ENCODE assay signal across 15 cellular contexts in genomic region chr11:100849009-100849913, GRCh38.
DNase-seq lines count a peak whose midpoint lies in the region; ATAC-seq and TF ChIP-seq lines count a peak whose summit lies in the region.
"Had no signal": no experiment of that assay in that cellular context is flagged by ENCODE, and none has a peak within 500 bp of the region (broad histone marks: within the 10 kb centered on the region; RNA-seq: fewer than 3 reads in every experiment).

No MANE protein-coding gene starts in this region.

- in situ Hi-C loops in transverse colon (cut with MboI; ENCODE audit: low pct_ligation_motif_present in 1 of 4, low pct_unique_long_range_greater_than_20kb in 1 of 4, low sequenced_read_pairs in 3 of 4), result no loop called here

- peak; percentile 25 for DNase-seq in DMS53 (lab: John Stamatoyannopoulos, UW)
- DNase-seq in DMS53 treated with DMSO at 0.1 percent for 48 hours (lab: John Stamatoyannopoulos, UW; ENCODE audit: unreplicated experiment), result no peak
- no peak for DNase-seq in coronary artery (ENCODE audit: low spot score)
- DNase-seq in lower lobe of right lung, result no peak
- no peak for DNase-seq in vagina (ENCODE audit: extremely low spot score in 2 of 2)
- DNase-seq in OCI-M1 (lab: John Stamatoyannopoulos, UW), result no peak
- no peak for DNase-seq in transverse colon
- DNase-seq: activated CD4-positive, alpha-beta T cell treated with anti-CD3 and anti-CD28 coated beads, Interleukin-2, amount 10 ng/mL, durations not matched to agents 24 days and 14 days; activated naive CD4-positive, alpha-beta T cell treated with Interleukin-2 at 50 U/mL for 16 hours; effector memory CD8-positive, alpha-beta T cell; NCI-H2107; ovary had no signal

- TF ChIP-seq CTCF in coronary artery (IDR thresholded peaks at IDR 0.05), result no peak
- no peak for TF ChIP-seq CTCF in lower lobe of right lung (IDR thresholded peaks at IDR 0.05)
- TF ChIP-seq CTCF in vagina (IDR thresholded peaks at IDR 0.05), result no peak
- no peak for TF ChIP-seq CTCF in transverse colon (IDR thresholded peaks at IDR 0.05)

- WGBS in transverse colon (ENCODE audit: low coverage in 1 of 2), 2 donors, result 16 to 22% methylated on average over 4 of the region's 4 CpGs

- intact Hi-C loops in lower lobe of right lung (cut with DNase I) (no loop called here), vagina (cut with DNase I) (no loop called here), transverse colon (cut with DNase I; ENCODE audit: low total_unique reads) (no loop called here)

- H3K27me3 ChIP-seq in lower lobe of right lung (ENCODE audit: low read depth), result no peaks in the 10 kb centered on the region
- no peaks in the 10 kb centered on the region for H3K27me3 ChIP-seq in vagina
- H3K27me3 ChIP-seq in transverse colon, result no peaks in the 10 kb centered on the region
- H3K27me3 ChIP-seq: ovary had no signal

- ATAC-seq in lower lobe of right lung, result peak; percentile 35 to 63
- ATAC-seq in GM21717 (IDR thresholded peaks at IDR 0.05; ENCODE audit: unreplicated experiment), result no peak
- ATAC-seq: effector memory CD8-positive, alpha-beta T cell had no signal

- TF ChIP-seq EP300 in transverse colon (IDR thresholded peaks at IDR 0.05; ENCODE audit: low read depth), result no peak

- no peaks in the 10 kb centered on the region for H3K36me3 ChIP-seq in lower lobe of right lung
- H3K36me3 ChIP-seq in vagina, result no peaks in the 10 kb centered on the region
- H3K36me3 ChIP-seq in transverse colon, result no peaks in the 10 kb centered on the region
- H3K36me3 ChIP-seq: ovary had no signal

- H3K4me1 ChIP-seq in lower lobe of right lung (peaks cover 4% of the 10 kb centered on the region), vagina (peaks cover 8% of the 10 kb centered on the region), transverse colon (peaks cover 0 to 13% (median 6%) of the 10 kb centered on the region in 4 donors)

- H3K9me3 ChIP-seq in lower lobe of right lung (no peaks in the 10 kb centered on the region), vagina (no peaks in the 10 kb centered on the region), transverse colon (no peaks in the 10 kb centered on the region)
- H3K9me3 ChIP-seq: ovary had no signal

- no peak for TF ChIP-seq POLR2A in vagina (IDR thresholded peaks at IDR 0.05)
- no peak for TF ChIP-seq POLR2A in transverse colon (IDR thresholded peaks at IDR 0.05)

- H3K27ac ChIP-seq in coronary artery (peak overlapping the region; percentile 26 to 34), lower lobe of right lung (no peak overlapping the region), vagina (peak overlapping the region; percentile 42), transverse colon (peak overlapping the region in 1 of 4 donors; percentile 18)
- H3K27ac ChIP-seq: 22Rv1, ovary, RWPE1 had no signal

- peak overlapping the region; percentile 33 for H3K4me3 ChIP-seq in coronary artery
- no peak overlapping the region for H3K4me3 ChIP-seq in lower lobe of right lung
- H3K4me3 ChIP-seq in vagina, result no peak overlapping the region
- no peak overlapping the region for H3K4me3 ChIP-seq in transverse colon
- H3K4me3 ChIP-seq: ovary had no signal
